ENCODE assay signal across 8 cellular contexts in genomic region chr12:57280234-57281062, GRCh38. TPM values are rescaled to one million over a fixed set of nuclear protein-coding genes. Genes with fewer than 3 reads are reported as not detected.
DNase-seq lines count a peak whose midpoint lies in the region; ATAC-seq, FAIRE-seq and TF ChIP-seq lines count a peak whose summit lies in the region.

No MANE protein-coding gene starts in this region.

- POLR2A ChIA-PET in activated B cell treated with CpG ODN at 0.5 μM for 24 hours (lab: Charles Lee), result interaction anchor here (0.7 to 1.3 kb wide), 5 partner anchors 10 to 179 kb away, joined by 3 to 4 read pairs (median 3); partner anchors contain the start of genes GLI1 and R3HDM2
- POLR2A ChIA-PET in naive thymus-derived CD4-positive, alpha-beta T cell (lab: Charles Lee), result interaction anchor here (0.7 to 1.4 kb wide), 2 partner anchors 9 to 150 kb away, joined by 3 read pairs; no protein-coding TSS in a partner anchor

- peaks cover 77% of the 10 kb centered on the region for H3K36me3 Mint-ChIP-seq in activated B cell treated with CpG ODN at 0.5 μM for 24 hours (ENCODE audit: low read depth)
- H3K36me3 Mint-ChIP-seq in central memory CD8-positive, alpha-beta T cell (ENCODE audit: insufficient read depth), result peaks cover 66% of the 10 kb centered on the region
- H3K36me3 Mint-ChIP-seq in naive thymus-derived CD4-positive, alpha-beta T cell, result peaks cover 3 to 67% (median 41%) of the 10 kb centered on the region in 5 donors

- CTCF ChIA-PET in activated B cell treated with CpG ODN at 0.5 μM for 24 hours (lab: Charles Lee), result interaction anchor here (1.3 kb wide), 1 partner anchor 19 kb away, joined by 4 read pairs; no protein-coding TSS in a partner anchor
- CTCF ChIA-PET in naive thymus-derived CD4-positive, alpha-beta T cell (lab: Charles Lee), result interaction anchor here (0.6 kb wide), 1 partner anchor 12 kb away, joined by 3 read pairs; no protein-coding TSS in a partner anchor

- peak; percentile 94 for FAIRE-seq in HTR-8/SVneo (lab: Jason Lieb, UNC)

- peak overlapping the region; percentile 65 for H3K27ac ChIP-seq in DND-41 (ENCODE audit: low read length)
- H3K27ac ChIP-seq in naive thymus-derived CD4-positive, alpha-beta T cell (ENCODE audit: low read depth, low read length), result peak overlapping the region; percentile 74

- peaks cover 29% of the 10 kb centered on the region for H3K4me1 Mint-ChIP-seq in activated B cell treated with CpG ODN at 0.5 μM for 24 hours
- peaks cover 12% of the 10 kb centered on the region for H3K4me1 Mint-ChIP-seq in central memory CD8-positive, alpha-beta T cell
- peaks cover 12 to 30% (median 21%) of the 10 kb centered on the region in 7 donors for H3K4me1 Mint-ChIP-seq in naive thymus-derived CD4-positive, alpha-beta T cell
- peaks cover 18% of the 10 kb centered on the region for H3K4me1 Mint-ChIP-seq in stimulated activated naive CD8-positive, alpha-beta T cell treated with anti-CD3 and anti-CD28 coated beads, Interleukin-15, amount 100 ng/mL, for 72 hours

- H3K27ac Mint-ChIP-seq in activated B cell treated with CpG ODN at 0.5 μM for 24 hours, result peak overlapping the region; percentile 95
- H3K27ac Mint-ChIP-seq in central memory CD8-positive, alpha-beta T cell (ENCODE audit: low read depth), result peak overlapping the region; percentile 70
- peak overlapping the region; percentile 85 to 95 (median 90) for H3K27ac Mint-ChIP-seq in naive thymus-derived CD4-positive, alpha-beta T cell
- H3K27ac Mint-ChIP-seq in stimulated activated naive CD8-positive, alpha-beta T cell treated with anti-CD3 and anti-CD28 coated beads, Interleukin-15, amount 100 ng/mL, for 72 hours, result peak overlapping the region; percentile 95 to 96

- no peaks in the 10 kb centered on the region for H3K27me3 Mint-ChIP-seq in activated B cell treated with CpG ODN at 0.5 μM for 24 hours
- no peaks in the 10 kb centered on the region for H3K27me3 Mint-ChIP-seq in central memory CD8-positive, alpha-beta T cell
- H3K27me3 Mint-ChIP-seq in naive thymus-derived CD4-positive, alpha-beta T cell, result no peaks in the 10 kb centered on the region
- H3K27me3 Mint-ChIP-seq in stimulated activated naive CD8-positive, alpha-beta T cell treated with anti-CD3 and anti-CD28 coated beads, Interleukin-15, amount 100 ng/mL, for 72 hours, result no peaks in the 10 kb centered on the region

- H3K4me3 Mint-ChIP-seq in activated B cell treated with CpG ODN at 0.5 μM for 24 hours, result peak overlapping the region; percentile 71
- H3K4me3 Mint-ChIP-seq in central memory CD8-positive, alpha-beta T cell, result peak overlapping the region; percentile 26
- peak overlapping the region; percentile 7 to 72 (median 59) for H3K4me3 Mint-ChIP-seq in naive thymus-derived CD4-positive, alpha-beta T cell
- peak overlapping the region; percentile 76 to 79 for H3K4me3 Mint-ChIP-seq in stimulated activated naive CD8-positive, alpha-beta T cell treated with anti-CD3 and anti-CD28 coated beads, Interleukin-15, amount 100 ng/mL, for 72 hours

- peak; percentile 60 for DNase-seq in DND-41
- DNase-seq in HTR-8/SVneo (ENCODE audit: insufficient read length, low spot score), result peak; percentile 88
- DNase-seq in activated B cell treated with CpG ODN at 0.5 μM for 24 hours, result peak; percentile 47
- DNase-seq in central memory CD8-positive, alpha-beta T cell (ENCODE audit: low spot score in 2 of 2), result peak; percentile 18 to 32
- DNase-seq in naive thymus-derived CD4-positive, alpha-beta T cell, result peak in 8 of 9 donors; percentile 25 to 75 (median 54)
- DNase-seq in stimulated activated naive CD8-positive, alpha-beta T cell treated with anti-CD3 and anti-CD28 coated beads, Interleukin-15, amount 100 ng/mL, for 72 hours, result peak; percentile 71 to 84
- no peak for DNase-seq in cerebellum (ENCODE audit: low spot score)

- H3K9ac ChIP-seq in DND-41 (ENCODE audit: low read depth, low read length), result no peak overlapping the region; the same call in 1 of the 2 replicates

- H4K20me1 ChIP-seq in DND-41 (ENCODE audit: insufficient read depth, low read length), result no peaks in the 10 kb centered on the region

- H3K9me3 ChIP-seq in DND-41 (ENCODE audit: insufficient read depth, low read length, severe bottlenecking), result no peaks in the 10 kb centered on the region
- no peaks in the 10 kb centered on the region for H3K9me3 ChIP-seq in naive thymus-derived CD4-positive, alpha-beta T cell (ENCODE audit: control insufficient read depth in 2 of 3, low read length in 3 of 3)

- TF ChIP-seq CTCF in DND-41 (IDR thresholded peaks at IDR 0.05; ENCODE audit: borderline replicate concordance, extremely low read depth, low read length, poor library complexity, severe bottlenecking) (no peak), activated B cell treated with CpG ODN at 0.5 μM for 24 hours (IDR thresholded peaks at IDR 0.05) (no peak)

- H3K4me3 ChIP-seq in DND-41 (ENCODE audit: low read depth in 1 of 2, low read length in 2 of 2), result no peak overlapping the region
- H3K4me3 ChIP-seq in naive thymus-derived CD4-positive, alpha-beta T cell (ENCODE audit: low read length), result no peak overlapping the region

- peak; percentile 85 for ATAC-seq in DND-41 (ENCODE audit: insufficient read depth, low read depth)
- ATAC-seq in GM21447 (IDR thresholded peaks at IDR 0.05; ENCODE audit: unreplicated experiment), result peak; percentile 98
- peak; percentile 94 for ATAC-seq in activated B cell treated with CpG ODN at 0.5 μM for 24 hours (ENCODE audit: low read depth)
- ATAC-seq in central memory CD8-positive, alpha-beta T cell (replicated peaks; ENCODE audit: extremely low read depth, poor library complexity, severe bottlenecking), result peak; percentile 100
- peak; percentile 98 for ATAC-seq in naive thymus-derived CD4-positive, alpha-beta T cell
- peak; percentile 100 for ATAC-seq in stimulated activated naive CD8-positive, alpha-beta T cell treated with anti-CD3 and anti-CD28 coated beads, Interleukin-15, amount 100 ng/mL, for 72 hours

- no peaks in the 10 kb centered on the region for H3K79me2 ChIP-seq in DND-41 (ENCODE audit: insufficient read depth, low read length)

- H3K27me3 ChIP-seq in DND-41 (ENCODE audit: insufficient read depth, low read length, poor library complexity), result no peaks in the 10 kb centered on the region
- H3K27me3 ChIP-seq in naive thymus-derived CD4-positive, alpha-beta T cell (ENCODE audit: control insufficient read depth in 2 of 2, insufficient read depth in 2 of 2, low read length in 2 of 2), result no peaks in the 10 kb centered on the region

- peaks cover 74% of the 10 kb centered on the region for H3K36me3 ChIP-seq in DND-41 (ENCODE audit: insufficient read depth, low read length)
- H3K36me3 ChIP-seq in naive thymus-derived CD4-positive, alpha-beta T cell (ENCODE audit: control insufficient read depth in 2 of 3, insufficient read depth in 3 of 3, low read length in 3 of 3), result peaks cover 11 to 55% (median 13%) of the 10 kb centered on the region in 3 experiments

- H3K4me2 ChIP-seq in DND-41 (ENCODE audit: insufficient read depth, low read length), result peak overlapping the region; percentile 0; the same call in 1 of the 2 replicates

- intact Hi-C loops in activated B cell treated with CpG ODN at 0.5 μM for 24 hours (cut with micrococcal nuclease), result loop anchor here (1.0 kb wide), 2 partner anchors 8 to 151 kb away; partner anchors contain the start of gene R3HDM2
- intact Hi-C loops in naive thymus-derived CD4-positive, alpha-beta T cell (cut with micrococcal nuclease), result loop anchor here in 1 of 2 donors (1.0 kb wide), 2 partner anchors 17 to 173 kb away; no protein-coding TSS in a partner anchor

- no peak overlapping the region for H2AFZ ChIP-seq in DND-41 (ENCODE audit: low read depth, low read length)

- peaks cover 22% of the 10 kb centered on the region for H3K4me1 ChIP-seq in DND-41 (ENCODE audit: insufficient read depth, low read length)
- peaks cover 10 to 15% of the 10 kb centered on the region in 2 donors for H3K4me1 ChIP-seq in naive thymus-derived CD4-positive, alpha-beta T cell (ENCODE audit: control insufficient read depth in 2 of 2, insufficient read depth in 2 of 2, low read length in 2 of 2)

- H3K9me3 Mint-ChIP-seq in activated B cell treated with CpG ODN at 0.5 μM for 24 hours, result no peaks in the 10 kb centered on the region
- H3K9me3 Mint-ChIP-seq in central memory CD8-positive, alpha-beta T cell, result no peaks in the 10 kb centered on the region
- H3K9me3 Mint-ChIP-seq in naive thymus-derived CD4-positive, alpha-beta T cell, result peaks cover 0 to 2% (median 0%) of the 10 kb centered on the region in 11 donors
- H3K9me3 Mint-ChIP-seq in stimulated activated naive CD8-positive, alpha-beta T cell treated with anti-CD3 and anti-CD28 coated beads, Interleukin-15, amount 100 ng/mL, for 72 hours, result no peaks in the 10 kb centered on the region

RNA-seq across cellular contexts. Expression of gene STAC3, which starts 29.5 kb away (rescaled TPM):
- total RNA-seq in activated B cell treated with CpG ODN at 0.5 μM for 24 hours (4.6 and 5.5 TPM in 2 replicates), cerebellum (0.54 TPM)
- total RNA-seq in naive thymus-derived CD4-positive, alpha-beta T cell, result 1 to 10 TPM; 2.5 to 7.3 (median 5.6) TPM
- polyA plus RNA-seq in naive thymus-derived CD4-positive, alpha-beta T cell, result not detected

RNA-seq across cellular contexts. Expression of gene SHMT2, which starts 50.9 kb away (rescaled TPM):
- total RNA-seq in activated B cell treated with CpG ODN at 0.5 μM for 24 hours (268 and 270 TPM in 2 replicates), cerebellum (34.8 TPM)
- total RNA-seq in naive thymus-derived CD4-positive, alpha-beta T cell, result 100 to 1,000 TPM in 1 of 5 experiments, 10 to 100 TPM in 4; 21.7 to 175 (median 36.1) TPM
- 10 to 100 TPM; 29.7 to 40.4 TPM for polyA plus RNA-seq in naive thymus-derived CD4-positive, alpha-beta T cell

Comparison
In these comparisons a context has a peak if more than half of its experiments do, and no peak if none do; other contexts are left out.
1. H3K4me3 Mint-ChIP-seq: peak in every context shown above with its lines; median percentile 78 in stimulated activated naive CD8-positive, alpha-beta T cell treated with anti-CD3 and anti-CD28 coated beads, Interleukin-15, amount 100 ng/mL, for 72 hours; 71 in activated B cell treated with CpG ODN at 0.5 μM for 24 hours; 59 in naive thymus-derived CD4-positive, alpha-beta T cell; 26 in central memory CD8-positive, alpha-beta T cell.